Comparison of ENCODE assay signal across 9 cellular contexts in the genomic region with DNA sequence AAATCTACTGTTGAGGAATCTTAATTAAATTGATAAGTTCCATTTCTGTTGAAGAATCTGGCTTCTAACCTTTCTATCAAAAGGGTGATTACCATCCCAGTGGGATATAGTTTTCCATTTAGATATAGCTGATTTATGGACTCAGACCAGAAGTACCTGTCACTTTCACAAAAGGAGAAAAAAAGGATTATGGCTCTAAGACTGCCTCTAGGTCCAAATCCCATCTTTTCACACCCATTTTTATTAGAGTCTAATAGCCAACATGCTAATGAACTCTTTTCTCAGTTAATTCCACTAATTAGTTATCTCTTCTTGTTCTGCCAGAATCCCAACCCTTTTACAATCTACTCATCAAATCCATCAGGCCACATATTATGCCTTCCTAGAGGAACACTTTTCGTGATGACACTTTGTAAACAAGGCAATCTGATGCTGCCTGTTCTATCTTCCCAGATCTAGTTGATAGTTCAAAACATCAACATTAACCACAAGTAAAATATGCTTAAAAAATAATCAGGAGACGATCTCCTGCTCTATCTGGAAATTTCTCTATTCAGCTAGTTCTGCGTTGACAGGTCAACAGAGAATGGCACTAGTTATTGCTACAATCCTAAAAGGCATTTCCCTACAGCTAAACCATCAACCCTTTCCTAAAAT. TPM values are rescaled to one million over a fixed set of nuclear protein-coding genes. Genes with fewer than 3 reads are reported as not detected.
DNase-seq lines count a peak whose midpoint lies in the region; ATAC-seq and FAIRE-seq lines count a peak whose summit lies in the region.
"Had no signal": no experiment of that assay in that cellular context is flagged by ENCODE, and none has a peak within 500 bp of the region (broad histone marks: within the 10 kb centered on the region; RNA-seq: fewer than 3 reads in every experiment).

No MANE protein-coding gene starts in this region.

- peaks cover 4 to 47% (median 45%) of the 10 kb centered on the region in 5 donors for H3K4me1 ChIP-seq in subcutaneous abdominal adipose tissue (ENCODE audit: control insufficient read depth in 5 of 5, insufficient read depth in 5 of 5, low read length in 5 of 5)

- peaks cover 2% of the 10 kb centered on the region for H3K36me3 Mint-ChIP-seq in T-helper 2 cell treated with Interferon-gamma antibody and Interleukin-4, amounts not matched to agents 5 μg/mL and 100 μg/mL, for 36 hours (ENCODE audit: low read depth)
- peaks cover 4% of the 10 kb centered on the region for H3K36me3 Mint-ChIP-seq in activated T-helper 1 cell treated with anti-CD3 and anti-CD28 coated beads, Interleukin-12 subunit alpha, Interleukin-12 subunit beta, Interleukin-2, Interleukin-4 antibody, amounts not matched to agents 30 ng/mL and 10 ng/mL and 1 ng/mL, durations not matched to agents 14 hours and 24 hours and 36 hours (ENCODE audit: low read depth)

- H3K4me3 Mint-ChIP-seq in T-helper 2 cell treated with Interferon-gamma antibody and Interleukin-4, amounts not matched to agents 5 μg/mL and 100 μg/mL, for 36 hours: peak overlapping the region; percentile 89
- H3K4me3 Mint-ChIP-seq in activated T-helper 1 cell treated with anti-CD3 and anti-CD28 coated beads, Interleukin-12 subunit alpha, Interleukin-12 subunit beta, Interleukin-2, Interleukin-4 antibody, amounts not matched to agents 30 ng/mL and 10 ng/mL and 1 ng/mL, durations not matched to agents 14 hours and 24 hours and 36 hours: peak overlapping the region; percentile 92

- no peaks in the 10 kb centered on the region for H3K9me3 Mint-ChIP-seq in T-helper 2 cell treated with Interferon-gamma antibody and Interleukin-4, amounts not matched to agents 5 μg/mL and 100 μg/mL, for 36 hours
- no peaks in the 10 kb centered on the region for H3K9me3 Mint-ChIP-seq in activated T-helper 1 cell treated with anti-CD3 and anti-CD28 coated beads, Interleukin-12 subunit alpha, Interleukin-12 subunit beta, Interleukin-2, Interleukin-4 antibody, amounts not matched to agents 30 ng/mL and 10 ng/mL and 1 ng/mL, durations not matched to agents 14 hours and 24 hours and 36 hours

- no peaks in the 10 kb centered on the region for H3K27me3 Mint-ChIP-seq in T-helper 2 cell treated with Interferon-gamma antibody and Interleukin-4, amounts not matched to agents 5 μg/mL and 100 μg/mL, for 36 hours (ENCODE audit: low read depth)
- peaks cover 5% of the 10 kb centered on the region for H3K27me3 Mint-ChIP-seq in activated T-helper 1 cell treated with anti-CD3 and anti-CD28 coated beads, Interleukin-12 subunit alpha, Interleukin-12 subunit beta, Interleukin-2, Interleukin-4 antibody, amounts not matched to agents 30 ng/mL and 10 ng/mL and 1 ng/mL, durations not matched to agents 14 hours and 24 hours and 36 hours (ENCODE audit: insufficient read depth)

- H3K27ac ChIP-seq in subcutaneous abdominal adipose tissue (ENCODE audit: low read depth, low read length): peak overlapping the region; percentile 95

- no peaks in the 10 kb centered on the region for H3K36me3 ChIP-seq in subcutaneous abdominal adipose tissue (ENCODE audit: control insufficient read depth in 5 of 5, insufficient read depth in 5 of 5, low read length in 5 of 5)

- no peak overlapping the region for H3K27ac Mint-ChIP-seq in T-helper 2 cell treated with Interferon-gamma antibody and Interleukin-4, amounts not matched to agents 5 μg/mL and 100 μg/mL, for 36 hours
- H3K27ac Mint-ChIP-seq in activated T-helper 1 cell treated with anti-CD3 and anti-CD28 coated beads, Interleukin-12 subunit alpha, Interleukin-12 subunit beta, Interleukin-2, Interleukin-4 antibody, amounts not matched to agents 30 ng/mL and 10 ng/mL and 1 ng/mL, durations not matched to agents 14 hours and 24 hours and 36 hours: no peak overlapping the region

- no peaks in the 10 kb centered on the region for H3K27me3 ChIP-seq in subcutaneous abdominal adipose tissue (ENCODE audit: control insufficient read depth in 5 of 5, insufficient read depth in 4 of 5, low read length in 5 of 5)

- peak overlapping the region; percentile 77 to 98 (median 93) for H3K9ac ChIP-seq in subcutaneous abdominal adipose tissue (ENCODE audit: low read length in 5 of 5)

- H3K9me3 ChIP-seq in iPS-18c (ENCODE audit: control insufficient read depth, insufficient read depth, low read length) (no peaks in the 10 kb centered on the region), subcutaneous abdominal adipose tissue (ENCODE audit: control insufficient read depth in 5 of 5, low read length in 5 of 5) (no peaks in the 10 kb centered on the region)

- DNase-seq in T-helper 2 cell treated with Interferon-gamma antibody and Interleukin-4, amounts not matched to agents 5 μg/mL and 100 μg/mL, for 36 hours (ENCODE audit: low spot score): no peak
- DNase-seq in T-helper 2 cell (no peak), DMS114 treated with DMSO at 0.1 percent for 48 hours (lab: John Stamatoyannopoulos, UW; ENCODE audit: unreplicated experiment) (no peak), urothelium cell line (ENCODE audit: low spot score) (no peak)
- no peak for DNase-seq in activated T-helper 1 cell treated with anti-CD3 and anti-CD28 coated beads, Interleukin-12 subunit alpha, Interleukin-12 subunit beta, Interleukin-2, Interleukin-4 antibody, amounts not matched to agents 30 ng/mL and 10 ng/mL and 1 ng/mL, durations not matched to agents 14 hours and 24 hours and 36 hours (ENCODE audit: low spot score)
- DNase-seq: NCI-H2029 treated with DMSO at 0.1 percent for 48 hours had no signal

- intact Hi-C loops in activated T-helper 1 cell treated with anti-CD3 and anti-CD28 coated beads, Interleukin-12 subunit alpha, Interleukin-12 subunit beta, Interleukin-2, Interleukin-4 antibody, amounts not matched to agents 30 ng/mL and 10 ng/mL and 1 ng/mL, durations not matched to agents 14 hours and 24 hours and 36 hours (cut with micrococcal nuclease): loop anchor here (5.0 kb wide), 2 partner anchors 99 to 136 kb away; no protein-coding TSS in a partner anchor

- H3K4me1 Mint-ChIP-seq in T-helper 2 cell treated with Interferon-gamma antibody and Interleukin-4, amounts not matched to agents 5 μg/mL and 100 μg/mL, for 36 hours (ENCODE audit: low read depth): peaks cover 36% of the 10 kb centered on the region
- H3K4me1 Mint-ChIP-seq in activated T-helper 1 cell treated with anti-CD3 and anti-CD28 coated beads, Interleukin-12 subunit alpha, Interleukin-12 subunit beta, Interleukin-2, Interleukin-4 antibody, amounts not matched to agents 30 ng/mL and 10 ng/mL and 1 ng/mL, durations not matched to agents 14 hours and 24 hours and 36 hours (ENCODE audit: low read depth): peaks cover 52% of the 10 kb centered on the region

- no peak for ATAC-seq in HG03045 (IDR thresholded peaks at IDR 0.05; ENCODE audit: unreplicated experiment)

- FAIRE-seq in urothelium cell line (lab: Jason Lieb, UNC): no peak

- H3K4me3 ChIP-seq in iPS-18c (ENCODE audit: insufficient read depth, low read depth, low read length) (peak overlapping the region; percentile 83; the same call in 1 of the 2 replicates), subcutaneous abdominal adipose tissue (ENCODE audit: low read depth in 1 of 5, low read length in 5 of 5) (peak overlapping the region in 4 of 5 donors; percentile 79 to 86 (median 82))

RNA-seq across cellular contexts. Expression of a gene that starts 2.2 kb away (rescaled TPM):
- 38.9 and 39.3 TPM in 2 replicates for total RNA-seq in activated T-helper 1 cell treated with anti-CD3 and anti-CD28 coated beads, Interleukin-12 subunit alpha, Interleukin-12 subunit beta, Interleukin-2, Interleukin-4 antibody, amounts not matched to agents 30 ng/mL and 10 ng/mL and 1 ng/mL, durations not matched to agents 14 hours and 24 hours and 36 hours
